8 cellular contexts compared by ENCODE assay signal in genomic region chr7:75738975-75739795, GRCh38. TPM values are rescaled to one million over a fixed set of nuclear protein-coding genes. Genes with fewer than 3 reads are reported as not detected.
DNase-seq lines count a peak whose midpoint lies in the region; ATAC-seq, FAIRE-seq and TF ChIP-seq lines count a peak whose summit lies in the region.

No MANE protein-coding gene starts in this region.

- peaks cover 29% of the 10 kb centered on the region for H3K27me3 Mint-ChIP-seq in T-helper 1 cell treated with Interleukin-12 subunit alpha and Interleukin-12 subunit beta and Interleukin-4 antibody, amounts not matched to agents 30 μg/mL and 1 μg/mL, for 36 hours (ENCODE audit: low read depth)

- H3K4me3 ChIP-seq in right atrium auricular region = peak overlapping the region; percentile 97 to 99

- peak; percentile 62 for FAIRE-seq in urothelium cell line (lab: Jason Lieb, UNC)

- peak overlapping the region; percentile 96 for H3K27ac Mint-ChIP-seq in T-helper 1 cell treated with Interleukin-12 subunit alpha and Interleukin-12 subunit beta and Interleukin-4 antibody, amounts not matched to agents 30 μg/mL and 1 μg/mL, for 36 hours

- H3K4me3 Mint-ChIP-seq in T-helper 1 cell treated with Interleukin-12 subunit alpha and Interleukin-12 subunit beta and Interleukin-4 antibody, amounts not matched to agents 30 μg/mL and 1 μg/mL, for 36 hours = peak overlapping the region; percentile 94

- no peaks in the 10 kb centered on the region for H3K9me3 Mint-ChIP-seq in T-helper 1 cell treated with Interleukin-12 subunit alpha and Interleukin-12 subunit beta and Interleukin-4 antibody, amounts not matched to agents 30 μg/mL and 1 μg/mL, for 36 hours

- TF ChIP-seq CTCF in right atrium auricular region (IDR thresholded peaks at IDR 0.05) = peak in 1 of 2 donors; percentile 19

- H3K36me3 Mint-ChIP-seq in T-helper 1 cell treated with Interleukin-12 subunit alpha and Interleukin-12 subunit beta and Interleukin-4 antibody, amounts not matched to agents 30 μg/mL and 1 μg/mL, for 36 hours (ENCODE audit: low read depth) = no peaks in the 10 kb centered on the region

- no peaks in the 10 kb centered on the region for H3K36me3 ChIP-seq in right atrium auricular region

- peaks cover 0 to 30% of the 10 kb centered on the region in 2 donors for H3K4me1 ChIP-seq in right atrium auricular region

- H3K27me3 ChIP-seq in right atrium auricular region = no peaks in the 10 kb centered on the region

- DNase-seq in NCI-H1694 treated with DMSO at 0.1 percent for 48 hours (lab: John Stamatoyannopoulos, UW) (peak; percentile 93), right atrium auricular region (ENCODE audit: low spot score) (peak; percentile 99), pulmonary artery endothelial cell (ENCODE audit: low read depth, low spot score) (peak; percentile 95), urothelium cell line (ENCODE audit: low spot score) (peak; percentile 99)

- peak; percentile 92 for ATAC-seq in GM18502 (IDR thresholded peaks at IDR 0.05; ENCODE audit: poor library complexity, unreplicated experiment)
- ATAC-seq in HG02943 (IDR thresholded peaks at IDR 0.05; ENCODE audit: low read depth, unreplicated experiment) = peak; percentile 92

- peak overlapping the region; percentile 50 for H3K27ac ChIP-seq in angular gyrus (ENCODE audit: low read depth, low read length)
- peak overlapping the region; percentile 89 for H3K27ac ChIP-seq in right atrium auricular region

- H3K9me3 ChIP-seq in right atrium auricular region = no peaks in the 10 kb centered on the region

- peaks cover 14% of the 10 kb centered on the region for H3K4me1 Mint-ChIP-seq in T-helper 1 cell treated with Interleukin-12 subunit alpha and Interleukin-12 subunit beta and Interleukin-4 antibody, amounts not matched to agents 30 μg/mL and 1 μg/mL, for 36 hours (ENCODE audit: low read depth)

RNA-seq across cellular contexts. Expression of gene HIP1, which starts 0.4 kb away (rescaled TPM):
- total RNA-seq in right atrium auricular region = 10 to 100 TPM; 12.2 to 13.6 TPM
- 15.6 and 32.2 TPM in 2 replicates for total RNA-seq in pulmonary artery endothelial cell

RNA-seq across cellular contexts. Expression of gene CCL26, which starts 32.8 kb away (rescaled TPM):
- total RNA-seq in right atrium auricular region (1 to 10 TPM in 1 of 2 donors, under 1 TPM in 1; 0.93 to 3.3 TPM), pulmonary artery endothelial cell (not detected in 2 replicates)

Comparison
In these comparisons a context has a peak if more than half of its experiments do, and no peak if none do; other contexts are left out.
1. Peak in every context shown above with its lines: DNase-seq, ATAC-seq, H3K4me3 ChIP-seq and H3K27ac ChIP-seq.